In genomic region chr14:48274826-48275225, GRCh38 we compare ENCODE assay signal across 23 cellular contexts.
A peak's percentile ranks its signal among the peaks of the same experiment; 100 is the strongest.
DNase-seq lines count a peak whose midpoint lies in the region; ATAC-seq, FAIRE-seq and TF ChIP-seq lines count a peak whose summit lies in the region.
"Had no signal": no experiment of that assay in that cellular context is flagged by ENCODE, and none has a peak within 500 bp of the region (broad histone marks: within the 10 kb centered on the region; RNA-seq: fewer than 3 reads in every experiment).

No MANE protein-coding gene starts in this region.

- H3K27ac Mint-ChIP-seq in MCF 10A (ENCODE audit: low read depth, unreplicated experiment) = no peak overlapping the region

- POLR2A ChIA-PET in MCF 10A (lab: Yijun Ruan, JAX) = no interaction called here

- H3K4me1 ChIP-seq in breast epithelium (peaks cover 0 to 3% of the 10 kb centered on the region in 2 donors), esophagus muscularis mucosa (peaks cover 0 to 6% (median 0%) of the 10 kb centered on the region in 4 donors)

- H3K27me3 ChIP-seq in breast epithelium (no peaks in the 10 kb centered on the region), esophagus muscularis mucosa (no peaks in the 10 kb centered on the region)

- no peak for TF ChIP-seq EP300 in esophagus muscularis mucosa (IDR thresholded peaks at IDR 0.05)

- H3K36me3 Mint-ChIP-seq in MCF 10A (ENCODE audit: insufficient read depth, unreplicated experiment) = no peaks in the 10 kb centered on the region

- no peak for TF ChIP-seq POLR2A in breast epithelium (IDR thresholded peaks at IDR 0.05)
- no peak for TF ChIP-seq POLR2A in esophagus muscularis mucosa (IDR thresholded peaks at IDR 0.05; ENCODE audit: low read depth)
- TF ChIP-seq POLR2A in GM12891 (IDR thresholded peaks at IDR 0.05; ENCODE audit: low read depth, low read length) = no peak

- H3K9me3 ChIP-seq in breast epithelium = no peaks in the 10 kb centered on the region
- H3K9me3 ChIP-seq in esophagus muscularis mucosa = no peaks in the 10 kb centered on the region

- no peak for FAIRE-seq in GM12891 (lab: Jason Lieb, UNC)

- CTCF ChIA-PET in MCF 10A (lab: Yijun Ruan, JAX) = no interaction called here

- no peaks in the 10 kb centered on the region for H3K9me3 Mint-ChIP-seq in MCF 10A (ENCODE audit: unreplicated experiment)

- H3K36me3 ChIP-seq in breast epithelium (no peaks in the 10 kb centered on the region), esophagus muscularis mucosa (no peaks in the 10 kb centered on the region)

- H3K4me3 Mint-ChIP-seq in MCF 10A (ENCODE audit: unreplicated experiment) = no peak overlapping the region

- TF ChIP-seq CTCF in breast epithelium (IDR thresholded peaks at IDR 0.05) (no peak), MCF 10A (IDR thresholded peaks at IDR 0.05; ENCODE audit: unreplicated experiment) (no peak), esophagus muscularis mucosa (IDR thresholded peaks at IDR 0.05) (no peak)

- WGBS in esophagus muscularis mucosa = 84% methylated on average over 3 of the region's 3 CpGs

- no peaks in the 10 kb centered on the region for H3K27me3 Mint-ChIP-seq in MCF 10A (ENCODE audit: insufficient read depth, unreplicated experiment)

- no peaks in the 10 kb centered on the region for H3K4me1 Mint-ChIP-seq in MCF 10A (ENCODE audit: insufficient read depth, unreplicated experiment)

- H3K4me3 ChIP-seq in breast epithelium (no peak overlapping the region), esophagus muscularis mucosa (peak overlapping the region in 2 of 4 donors; percentile 16 to 17)

- H3K27ac ChIP-seq in breast epithelium = peak overlapping the region; percentile 66 to 83
- peak overlapping the region in 3 of 4 donors; percentile 11 to 46 (median 25) for H3K27ac ChIP-seq in esophagus muscularis mucosa (replicated peaks in 1 of 4)
- H3K27ac ChIP-seq: 22Rv1, C4-2B, RWPE1 had no signal

- ATAC-seq in HG03457 (IDR thresholded peaks at IDR 0.05; ENCODE audit: unreplicated experiment) = no peak
- ATAC-seq: PC-3 had no signal

- DNase-seq in breast epithelium (ENCODE audit: low spot score in 2 of 2) (no peak), MCF 10A (ENCODE audit: unreplicated experiment) (no peak), esophagus muscularis mucosa (ENCODE audit: extremely low spot score) (no peak), midbrain (lab: John Stamatoyannopoulos, UW) (peak; percentile 33), NCI-H1694 (lab: John Stamatoyannopoulos, UW) (no peak), DMS153 treated with DMSO at 0.1 percent for 48 hours (lab: John Stamatoyannopoulos, UW; ENCODE audit: unreplicated experiment) (no peak), GM12891 (ENCODE audit: insufficient read length, low spot score) (no peak)
- DNase-seq: AML-193, DMS79 treated with DMSO at 0.1 percent for 48 hours, H7, Kasumi-1, NCI-H1105, NCI-H1694 treated with DMSO at 0.1 percent for 48 hours, NCI-H2107, NCI-H226, NCI-H524, NCI-H82, PC-3, SIG-M5 had no signal

- intact Hi-C loops in breast epithelium (cut with DNase I; ENCODE audit: low total_unique reads) (no loop called here), MCF 10A (cut with micrococcal nuclease) (no loop called here), esophagus muscularis mucosa (cut with DNase I) (no loop called here)

- no TSS peak for BruUV-seq in MCF 10A (replicated peaks; lab: Mats Ljungman, UMichigan)

TF ChIP-seq in GM12891, 5 proteins besides CTCF, POLR2A, EP300 and RAD21:
- TF ChIP-seq TAF1 (IDR thresholded peaks at IDR 0.05; ENCODE audit: low read depth, low read length) (no peak), POLR2AphosphoS5 (IDR thresholded peaks at IDR 0.05; ENCODE audit: low read depth, low read length) (no peak), POU2F2 (IDR thresholded peaks at IDR 0.05; ENCODE audit: low read depth, low read length) (no peak), PAX5 (IDR thresholded peaks at IDR 0.05; ENCODE audit: insufficient read depth, low read length, severe bottlenecking) (no peak)
